ENCODE assay signal across 8 cellular contexts in the genomic region with DNA sequence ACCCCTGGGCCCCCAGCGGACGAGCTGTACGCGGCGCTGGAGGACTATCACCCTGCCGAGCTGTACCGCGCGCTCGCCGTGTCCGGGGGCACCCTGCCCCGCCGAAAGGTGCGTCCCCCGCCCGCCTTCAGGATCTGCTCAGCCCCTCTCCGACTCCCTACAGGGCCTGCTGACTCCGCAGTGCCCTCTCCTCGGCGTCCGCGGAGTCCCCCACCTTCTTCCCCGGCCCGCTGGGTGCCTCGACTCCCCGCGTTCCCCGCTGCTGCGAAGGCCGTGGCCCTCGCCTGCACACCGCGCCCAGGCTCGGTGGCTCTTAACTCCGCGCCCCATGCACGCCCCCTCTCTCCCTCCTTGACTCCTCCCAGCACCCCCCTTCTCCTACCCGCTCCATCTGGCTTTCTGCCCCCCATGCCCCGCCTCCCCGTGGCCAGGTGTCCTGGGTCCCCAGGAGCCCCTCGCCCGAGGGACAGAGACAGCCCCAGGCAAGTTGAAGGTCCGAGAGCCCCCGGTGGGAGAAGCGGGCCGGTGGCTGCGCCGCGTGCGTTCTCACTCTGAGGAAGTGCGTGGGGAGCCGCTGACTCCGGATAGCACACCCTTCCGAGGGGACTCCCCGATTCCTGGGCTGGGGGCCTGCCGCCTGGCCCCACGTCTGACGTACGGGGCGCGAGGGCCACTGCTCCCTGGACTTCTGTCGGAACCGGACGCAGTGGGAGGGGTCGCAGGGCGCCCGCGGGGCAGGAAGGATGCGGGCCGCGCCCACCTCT. TPM values are rescaled to one million over a fixed set of nuclear protein-coding genes. Genes with fewer than 3 reads are reported as not detected.
DNase-seq lines count a peak whose midpoint lies in the region; ATAC-seq and TF ChIP-seq lines count a peak whose summit lies in the region.

No MANE protein-coding gene starts in this region.

- TF ChIP-seq POLR2A in Peyer's patch (IDR thresholded peaks at IDR 0.05) = no peak

- no peaks in the 10 kb centered on the region for H3K36me3 ChIP-seq in Peyer's patch

- H3K4me1 ChIP-seq in Peyer's patch = peaks cover 0 to 33% (median 12%) of the 10 kb centered on the region in 4 donors

- H3K27ac ChIP-seq in Peyer's patch (peak overlapping the region; percentile 79 to 93 (median 87)), adipose tissue (ENCODE audit: low read depth, low read length) (peak overlapping the region; percentile 44)

- DNase-seq in AG09309 (ENCODE audit: low read depth) = no peak
- peak in 2 of 3 donors; percentile 71 to 83 for DNase-seq in Peyer's patch
- DNase-seq in iPS-NIHi11 (ENCODE audit: low spot score) = peak; percentile 43
- peak; percentile 53 to 55 for DNase-seq in stimulated activated CD4-positive, alpha-beta T cell treated with anti-CD3 and anti-CD28 coated beads, Interleukin-2, amount 100 ng/mL, for 24 hours
- DNase-seq in NCI-H2029 (lab: John Stamatoyannopoulos, UW) = no peak

- H3K4me3 ChIP-seq in AG09309 (ENCODE audit: control insufficient read depth, low read depth, low read length) (peak overlapping the region; percentile 54), Peyer's patch (peak overlapping the region; percentile 58 to 81 (median 68))

- ATAC-seq in GM18867 (IDR thresholded peaks at IDR 0.05; ENCODE audit: unreplicated experiment) (no peak), HG03045 (IDR thresholded peaks at IDR 0.05; ENCODE audit: unreplicated experiment) (no peak)

- TF ChIP-seq CTCF in AG09309 (IDR thresholded peaks at IDR 0.05; ENCODE audit: control insufficient read depth, insufficient read depth, low read depth, low read length, missing control alignments) (no peak), Peyer's patch (IDR thresholded peaks at IDR 0.05) (no peak)

- 3 to 16% (median 4%) methylated on average over 53 to 72 of the region's 72 CpGs for WGBS in adipose tissue, 3 donors

- no peaks in the 10 kb centered on the region for H3K9me3 ChIP-seq in Peyer's patch

- peaks cover 0 to 10% of the 10 kb centered on the region in 2 donors for H3K27me3 ChIP-seq in Peyer's patch

RNA-seq across cellular contexts. Expression of a gene that starts 0.6 kb away (rescaled TPM):
- total RNA-seq in Peyer's patch = 100 to 1,000 TPM in 1 of 4 donors, 10 to 100 TPM in 1, 1 to 10 TPM in 2; 1.2 to 112 (median 16.2) TPM
- 10 to 100 TPM; 12.6 to 68.3 (median 63.3) TPM for polyA plus RNA-seq in adipose tissue

RNA-seq across cellular contexts. Expression of a gene that starts 43.9 kb away (rescaled TPM):
- 100 to 1,000 TPM in 1 of 4 donors, 10 to 100 TPM in 2, 1 to 10 TPM in 1; 3.9 to 265 (median 42.2) TPM for total RNA-seq in Peyer's patch
- 1,000 to 10,000 TPM in 1 of 3 donors, 100 to 1,000 TPM in 1, 10 to 100 TPM in 1; 41.8 to 1,093 (median 360) TPM for polyA plus RNA-seq in adipose tissue

RNA-seq across cellular contexts. Expression of a gene that starts 55.8 kb away (rescaled TPM):
- total RNA-seq in Peyer's patch = 10 to 100 TPM in 3 of 4 donors, 1 to 10 TPM in 1; 9.1 to 71.6 (median 59.2) TPM
- polyA plus RNA-seq in adipose tissue = 10 to 100 TPM in 2 of 3 donors, 1 to 10 TPM in 1; 8.9 to 26.9 (median 20.0) TPM

Comparison
In these comparisons a context has a peak if more than half of its experiments do, and no peak if none do; other contexts are left out.
1. DNase-seq: peak in Peyer's patch (2 of 3), iPS-NIHi11 (single experiment) and stimulated activated CD4-positive, alpha-beta T cell treated with anti-CD3 and anti-CD28 coated beads, Interleukin-2, amount 100 ng/mL, for 24 hours (2 of 2); none in AG09309 (single experiment) and NCI-H2029 (single experiment).